1 cellular context compared by ENCODE assay signal in the genomic region with DNA sequence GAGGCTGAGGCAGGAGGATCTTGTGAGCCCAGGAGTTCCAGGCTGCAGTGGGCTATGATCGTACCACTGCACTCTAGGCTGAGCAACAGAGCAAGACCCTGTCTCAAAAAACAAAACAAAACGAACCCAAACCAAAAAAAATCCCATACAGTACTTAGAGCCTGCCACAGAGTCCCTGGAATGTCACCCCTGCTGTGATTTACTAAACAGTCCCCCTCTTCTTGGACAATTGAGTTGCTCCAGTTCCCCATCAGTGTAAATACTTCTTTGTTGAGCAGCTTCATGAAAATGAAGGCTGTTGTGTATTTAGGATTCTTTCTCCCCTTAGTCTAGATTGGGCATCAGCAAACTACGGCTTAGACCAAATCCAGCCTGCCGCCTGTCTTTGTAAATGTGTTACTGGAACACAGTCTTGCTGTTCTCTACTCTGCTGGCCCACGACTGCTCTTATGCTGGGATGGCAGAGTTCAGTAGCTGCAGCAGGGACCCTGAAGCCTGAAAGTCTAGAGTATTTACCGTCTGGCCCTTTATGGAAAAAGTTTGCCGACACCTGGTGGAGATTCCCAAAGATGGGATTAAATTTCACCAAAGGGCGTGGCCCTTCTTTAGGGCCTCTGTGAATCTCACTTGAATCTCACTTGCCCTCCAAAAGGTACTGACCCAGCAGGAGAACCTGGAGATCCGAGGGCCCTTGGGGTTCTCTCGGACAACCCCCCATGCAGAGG.
TF ChIP-seq lines count a peak whose summit lies in the region.

No MANE protein-coding gene starts in this region.

TF ChIP-seq in HEK293, 187 proteins besides CTCF, POLR2A, EP300 and RAD21 (continued from another document):
- TF ChIP-seq, protein P1, sequence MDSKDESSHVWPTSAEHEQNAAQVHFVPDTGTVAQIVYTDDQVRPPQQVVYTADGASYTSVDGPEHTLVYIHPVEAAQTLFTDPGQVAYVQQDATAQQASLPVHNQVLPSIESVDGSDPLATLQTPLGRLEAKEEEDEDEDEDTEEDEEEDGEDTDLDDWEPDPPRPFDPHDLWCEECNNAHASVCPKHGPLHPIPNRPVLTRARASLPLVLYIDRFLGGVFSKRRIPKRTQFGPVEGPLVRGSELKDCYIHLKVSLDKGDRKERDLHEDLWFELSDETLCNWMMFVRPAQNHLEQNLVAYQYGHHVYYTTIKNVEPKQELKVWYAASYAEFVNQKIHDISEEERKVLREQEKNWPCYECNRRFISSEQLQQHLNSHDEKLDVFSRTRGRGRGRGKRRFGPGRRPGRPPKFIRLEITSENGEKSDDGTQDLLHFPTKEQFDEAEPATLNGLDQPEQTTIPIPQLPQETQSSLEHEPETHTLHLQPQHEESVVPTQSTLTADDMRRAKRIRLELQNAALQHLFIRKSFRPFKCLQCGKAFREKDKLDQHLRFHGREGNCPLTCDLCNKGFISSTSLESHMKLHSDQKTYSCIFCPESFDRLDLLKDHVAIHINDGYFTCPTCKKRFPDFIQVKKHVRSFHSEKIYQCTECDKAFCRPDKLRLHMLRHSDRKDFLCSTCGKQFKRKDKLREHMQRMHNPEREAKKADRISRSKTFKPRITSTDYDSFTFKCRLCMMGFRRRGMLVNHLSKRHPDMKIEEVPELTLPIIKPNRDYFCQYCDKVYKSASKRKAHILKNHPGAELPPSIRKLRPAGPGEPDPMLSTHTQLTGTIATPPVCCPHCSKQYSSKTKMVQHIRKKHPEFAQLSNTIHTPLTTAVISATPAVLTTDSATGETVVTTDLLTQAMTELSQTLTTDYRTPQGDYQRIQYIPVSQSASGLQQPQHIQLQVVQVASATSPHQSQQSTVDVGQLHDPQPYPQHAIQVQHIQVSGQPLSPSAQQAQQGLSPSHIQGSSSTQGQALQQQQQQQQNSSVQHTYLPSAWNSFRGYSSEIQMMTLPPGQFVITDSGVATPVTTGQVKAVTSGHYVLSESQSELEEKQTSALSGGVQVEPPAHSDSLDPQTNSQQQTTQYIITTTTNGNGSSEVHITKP (tag by site-specific recombination; IDR thresholded peaks at IDR 0.05): peak; percentile 47; the same call in 1 of the 2 replicates
- 0 out of 2 replicates have a peak, but pooled peaks have one; percentile 17 for TF ChIP-seq KLF1 (tag by site-specific recombination; IDR thresholded peaks at IDR 0.05)
